ENCODE assay signal across 9 cellular contexts in the genomic region with DNA sequence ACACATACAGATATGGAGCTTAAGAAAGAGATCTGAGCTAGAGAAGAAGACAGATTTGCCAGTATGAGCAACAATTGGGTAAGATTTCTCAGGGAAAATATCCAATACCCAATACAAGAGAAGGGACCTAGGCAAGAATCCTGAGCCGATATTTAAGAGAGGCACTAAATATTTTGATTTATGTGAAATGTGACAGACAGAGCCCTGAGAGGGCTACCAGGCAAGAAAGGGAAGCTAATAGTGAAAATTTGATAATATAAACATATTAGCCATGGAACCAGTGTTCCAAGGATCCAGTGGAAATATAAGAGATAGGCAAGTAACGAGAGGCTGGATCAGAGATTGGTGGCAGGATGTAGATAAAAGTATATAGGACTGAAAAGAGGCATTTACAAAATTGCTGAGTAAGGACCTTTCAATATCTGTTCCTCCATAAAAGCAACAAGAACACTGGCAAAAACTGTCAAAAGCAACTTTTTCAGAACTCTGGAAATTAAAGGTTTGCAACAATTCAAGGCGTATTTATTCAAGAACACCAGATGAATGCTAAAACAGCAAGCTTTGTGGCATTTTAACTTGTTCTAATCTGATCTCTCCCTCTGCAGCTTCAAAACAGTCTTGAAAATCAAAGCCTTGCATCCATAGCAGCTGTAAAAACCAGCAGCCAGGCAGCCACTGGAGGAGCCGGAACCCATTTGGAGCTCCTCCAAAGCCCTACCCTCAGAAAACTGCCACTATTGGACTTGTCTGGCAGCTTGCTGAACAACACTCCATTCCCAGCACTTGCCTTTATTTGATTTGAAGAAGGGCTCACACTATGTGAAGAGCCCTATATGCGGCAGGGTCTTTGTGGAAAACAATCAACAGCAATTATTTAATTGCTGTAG. TPM values are rescaled to one million over a fixed set of nuclear protein-coding genes. Genes with fewer than 3 reads are reported as not detected.
DNase-seq lines count a peak whose midpoint lies in the region; ATAC-seq, FAIRE-seq and TF ChIP-seq lines count a peak whose summit lies in the region.
"Had no signal": no experiment of that assay in that cellular context is flagged by ENCODE, and none has a peak within 500 bp of the region (broad histone marks: within the 10 kb centered on the region; RNA-seq: fewer than 3 reads in every experiment).

No MANE protein-coding gene starts in this region.

- peaks cover 10% of the 10 kb centered on the region for H3K9me3 ChIP-seq in Loucy (ENCODE audit: insufficient read depth, low read depth, low read length)
- peaks cover 12% of the 10 kb centered on the region for H3K9me3 ChIP-seq in GM12878 (replicated peaks; ENCODE audit: control insufficient read depth, insufficient read depth, low read length)
- H3K9me3 ChIP-seq in lung (ENCODE audit: control insufficient read depth in 2 of 2, insufficient read depth in 1 of 2, low read length in 1 of 2), result no peaks in the 10 kb centered on the region

- H3K4me2 ChIP-seq in Loucy (ENCODE audit: low read depth, low read length, poor library complexity, severe bottlenecking), result peak overlapping the region; percentile 46
- no peak overlapping the region for H3K4me2 ChIP-seq in GM12878 (ENCODE audit: control insufficient read depth, insufficient read depth)

- H3K4me1 ChIP-seq in ACC112 (ENCODE audit: control insufficient read depth, insufficient read depth, low read length, unreplicated experiment), result peaks cover 53% of the 10 kb centered on the region
- peaks cover 53% of the 10 kb centered on the region for H3K4me1 ChIP-seq in Loucy (ENCODE audit: insufficient read depth, low read length, poor library complexity, severe bottlenecking)
- peaks cover 25% of the 10 kb centered on the region for H3K4me1 ChIP-seq in GM12878 (ENCODE audit: control insufficient read depth, insufficient read depth, low read length)
- peaks cover 1 to 17% of the 10 kb centered on the region in 2 donors for H3K4me1 ChIP-seq in lung (ENCODE audit: control insufficient read depth in 2 of 2, insufficient read depth in 2 of 2, low read length in 2 of 2)

- RAD21 ChIA-PET in GM12878 (lab: Charles Lee; ENCODE audit: unreplicated experiment), result interaction anchor here (1.1 to 1.5 kb wide), 3 partner anchors 17 to 165 kb away, joined by 3 to 7 read pairs (median 6); a partner anchor contains a TSS

- TF ChIP-seq POLR2A in GM12878 (IDR thresholded peaks at IDR 0.05; ENCODE audit: low read depth, low read length), result no peak

- H3K27me3 ChIP-seq in ACC112 (ENCODE audit: insufficient read depth, low read length) (no peaks in the 10 kb centered on the region), Loucy (ENCODE audit: insufficient read depth, low read length, poor library complexity, severe bottlenecking) (no peaks in the 10 kb centered on the region), GM12878 (replicated peaks in 1 of 2; ENCODE audit: control insufficient read depth in 2 of 2, insufficient read depth in 2 of 2, low read length in 1 of 2) (no peaks in the 10 kb centered on the region), lung (ENCODE audit: control insufficient read depth, insufficient read depth) (no peaks in the 10 kb centered on the region)

- CTCF ChIA-PET in GM12878 (lab: Yijun Ruan, JAX), result interaction anchor here (1.1 to 1.5 kb wide), 2 partner anchors 12 to 165 kb away, joined by 4 to 6 read pairs; a partner anchor contains a TSS

- H4K20me1 ChIP-seq in Loucy (ENCODE audit: insufficient read depth, low read length, poor library complexity, severe bottlenecking) (peaks cover 71% of the 10 kb centered on the region), GM12878 (ENCODE audit: control insufficient read depth, insufficient read depth) (no peaks in the 10 kb centered on the region)

- no peak for TF ChIP-seq EP300 in GM12878 (IDR thresholded peaks at IDR 0.05; ENCODE audit: borderline replicate concordance in 1 of 2, control insufficient read depth in 1 of 2, low read depth in 2 of 2, low read length in 2 of 2)

- H3K36me3 ChIP-seq in ACC112 (ENCODE audit: insufficient read depth, low read length), result peaks cover 9% of the 10 kb centered on the region
- H3K36me3 ChIP-seq in Loucy (ENCODE audit: insufficient read depth, low read length), result no peaks in the 10 kb centered on the region
- H3K36me3 ChIP-seq in GM12878 (ENCODE audit: control insufficient read depth in 2 of 2, insufficient read depth in 2 of 2, low read length in 1 of 2), result no peaks in the 10 kb centered on the region
- no peaks in the 10 kb centered on the region for H3K36me3 ChIP-seq in lung (ENCODE audit: control insufficient read depth in 2 of 2, insufficient read depth in 2 of 2, low read length in 2 of 2)

- H3K4me3 ChIP-seq in ACC112 (ENCODE audit: low read depth, low read length) (0 out of 2 replicates have a peak overlapping the region, but pooled peaks have one; percentile 11), Loucy (ENCODE audit: low read length, poor library complexity, severe bottlenecking) (no peak overlapping the region), GM12878 (no peak overlapping the region), lung (no peak overlapping the region)

- POLR2A ChIA-PET in GM12878 (lab: Charles Lee), result interaction anchor here (1.1 kb wide), 1 partner anchor 13 kb away, joined by 4 read pairs; no protein-coding TSS in a partner anchor

- TF ChIP-seq CTCF in Loucy (conservative IDR thresholded peaks at IDR 0.05; ENCODE audit: low read length), result no peak
- TF ChIP-seq CTCF in GM12878 (IDR thresholded peaks at IDR 0.05 in 2 of 3, conservative IDR thresholded peaks at IDR 0.05 in 1 of 3; ENCODE audit: control insufficient read depth in 2 of 3, extremely low read depth in 1 of 3, insufficient read depth in 1 of 3, low read depth in 3 of 3, low read length in 3 of 3), result no peak
- TF ChIP-seq CTCF in lung (IDR thresholded peaks at IDR 0.05; ENCODE audit: control extremely low read depth, extremely low read depth), result no peak

- FAIRE-seq in GM12878 (lab: Jason Lieb, UNC), result no peak

- BruUV-seq in GM12878 (replicated peaks; lab: Mats Ljungman, UMichigan), result no TSS peak

- ATAC-seq in GM12878 (no peak), lung (ENCODE audit: insufficient read depth, low FRiP score) (no peak)
- no peak for ATAC-seq in natural killer cell treated with Interleukin-12 subunit alpha and Interleukin-12 subunit beta and Interleukin-15 and Interleukin-18, amount 100 ng/mL, for 72 hours

- H2AFZ ChIP-seq in ACC112 (ENCODE audit: low read length, unreplicated experiment), result no peak overlapping the region
- H2AFZ ChIP-seq in Loucy (ENCODE audit: low read length), result no peak overlapping the region
- no peak overlapping the region for H2AFZ ChIP-seq in GM12878 (ENCODE audit: control insufficient read depth, low read depth, low read length)

- H3K4me3 Mint-ChIP-seq in natural killer cell treated with Interleukin-12 subunit alpha and Interleukin-12 subunit beta and Interleukin-15 and Interleukin-18, amount 100 ng/mL, for 72 hours, result no peak overlapping the region
- H3K4me3 Mint-ChIP-seq: activated naive CD4-positive, alpha-beta T cell treated with anti-CD3 and anti-CD28 coated beads, Interleukin-2, amount 50 U/mL, for 24 hours had no signal

- H3K79me2 ChIP-seq in ACC112 (ENCODE audit: control insufficient read depth, insufficient read depth, low read length, unreplicated experiment) (peaks cover 83% of the 10 kb centered on the region), Loucy (ENCODE audit: insufficient read depth, low read length) (peaks cover 93% of the 10 kb centered on the region), GM12878 (ENCODE audit: control insufficient read depth, insufficient read depth, low read length) (peaks cover 74% of the 10 kb centered on the region)

- peaks cover 16 to 34% of the 10 kb centered on the region in 2 donors for H3K4me1 Mint-ChIP-seq in natural killer cell treated with Interleukin-12 subunit alpha and Interleukin-12 subunit beta and Interleukin-15 and Interleukin-18, amount 100 ng/mL, for 72 hours (ENCODE audit: low read depth in 2 of 2)

- DNase-seq in GM12878 (ENCODE audit: low read depth, low spot score) (no peak), lung (ENCODE audit: low spot score) (peak; percentile 39), HK-2 (ENCODE audit: unreplicated experiment) (no peak), KG1 (lab: John Stamatoyannopoulos, UW) (no peak), COLO829 (ENCODE audit: low spot score) (no peak)
- DNase-seq in natural killer cell treated with Interleukin-12 subunit alpha and Interleukin-12 subunit beta and Interleukin-15 and Interleukin-18, amount 100 ng/mL, for 72 hours (ENCODE audit: low spot score), result no peak

- H3K9me2 ChIP-seq in Loucy (replicated peaks; ENCODE audit: low read depth, low read length), result no peaks in the 10 kb centered on the region

- H3K9me3 Mint-ChIP-seq in natural killer cell treated with Interleukin-12 subunit alpha and Interleukin-12 subunit beta and Interleukin-15 and Interleukin-18, amount 100 ng/mL, for 72 hours, result peaks cover 9% of the 10 kb centered on the region

- peak overlapping the region in 1 of 2 donors; percentile 60 for H3K27ac Mint-ChIP-seq in natural killer cell treated with Interleukin-12 subunit alpha and Interleukin-12 subunit beta and Interleukin-15 and Interleukin-18, amount 100 ng/mL, for 72 hours
- H3K27ac Mint-ChIP-seq: activated naive CD4-positive, alpha-beta T cell treated with anti-CD3 and anti-CD28 coated beads, Interleukin-2, amount 50 U/mL, for 24 hours had no signal

- H3K27me3 Mint-ChIP-seq in natural killer cell treated with Interleukin-12 subunit alpha and Interleukin-12 subunit beta and Interleukin-15 and Interleukin-18, amount 100 ng/mL, for 72 hours, result no peaks in the 10 kb centered on the region
- H3K27me3 Mint-ChIP-seq: activated naive CD4-positive, alpha-beta T cell treated with anti-CD3 and anti-CD28 coated beads, Interleukin-2, amount 50 U/mL, for 24 hours had no signal

- TF ChIP-seq RAD21 in GM12878 (IDR thresholded peaks at IDR 0.05; ENCODE audit: insufficient read depth, low read depth, low read length), result no peak

- H3F3A ChIP-seq in Loucy (ENCODE audit: low read depth), result no peaks in the 10 kb centered on the region

- H3K9ac ChIP-seq in Loucy (ENCODE audit: low read depth, low read length, poor library complexity, severe bottlenecking) (no peak overlapping the region), GM12878 (ENCODE audit: control insufficient read depth, insufficient read depth, low read length) (no peak overlapping the region)

- 97% methylated on average over 5 of the region's 5 CpGs for WGBS in GM12878 (ENCODE audit: insufficient coverage, insufficient replicate concordance, low lambda C conversion rate, missing lambda C conversion rate)
- WGBS in lung, 2 donors, result 72 to 76% methylated on average over 5 of the region's 5 CpGs

- intact Hi-C loops in GM12878 (cut with micrococcal nuclease; ENCODE audit: unreplicated experiment), result no loop called here

- peaks cover 15% of the 10 kb centered on the region for H3K36me3 Mint-ChIP-seq in natural killer cell treated with Interleukin-12 subunit alpha and Interleukin-12 subunit beta and Interleukin-15 and Interleukin-18, amount 100 ng/mL, for 72 hours

- in situ Hi-C loops in GM12878 (cut with MboI), result no loop called here

- SMC1A ChIA-PET in GM12878 (lab: Charles Lee; ENCODE audit: uncharacterized antibody, unreplicated experiment), result interaction anchor here (0.6 to 3.3 kb wide), 10 partner anchors 8 to 87 kb away, joined by 3 to 14 read pairs (median 5); no protein-coding TSS in a partner anchor

- H3K27ac ChIP-seq in ACC112 (ENCODE audit: low read depth, low read length) (no peak overlapping the region), GM12878 (ENCODE audit: control insufficient read depth, insufficient read depth) (peak overlapping the region; percentile 45; the same call in 1 of the 2 replicates), lung (ENCODE audit: low read depth in 1 of 2, low read length in 1 of 2) (no peak overlapping the region)

RNA-seq across cellular contexts. Expression of gene REV3L, which starts 58.8 kb away (rescaled TPM):
- total RNA-seq in GM12878 (2013; cell fraction: nucleolus; rRNA removed), result 133 and 149 TPM in 2 replicates
- total RNA-seq in GM12878 (2014; rRNA removed) (24.9 and 32.5 TPM in 2 replicates), GM12878 (2014; rRNA removed; fragmentation: Illumina TruSeq; extraction: Trizol) (29.3 and 30.1 TPM in 2 replicates), GM12878 (2021) (18.9 and 20.4 TPM in 2 replicates), lung (10 to 100 TPM; 26.5 to 91.4 TPM)
- polyA plus RNA-seq in GM12878 (2011; ENCODE audit: low read depth), result 6.9 TPM
- polyA plus RNA-seq in GM12878 (2011; rRNA removed) (33.6 and 46.9 TPM in 2 replicates), GM12878 (2014; fragmentation: Illumina TruSeq; extraction: Trizol) (22.2 and 24.2 TPM in 2 replicates), GM12878 (2014; fragmentation: Nextera tagmentation; extraction: Ambion mirVana) (1 to 10 TPM; 7.6 to 8.6 TPM), GM12878 (2014; rRNA removed) (13.6 and 17.9 TPM in 2 replicates), GM12878 (2016; fragmentation: Nextera tagmentation; extraction: Ambion mirVana) (10 to 100 TPM; 20.9 to 22.5 TPM), lung (10 to 100 TPM in 1 of 2 donors, 1 to 10 TPM in 1; 8.8 to 13.1 TPM)
- polyA plus RNA-seq in GM12878 (2011; cell fraction: cytosol; rRNA removed), result 12.9 and 13.8 TPM in 2 replicates
- 24.7 and 30.4 TPM in 2 replicates for polyA plus RNA-seq in GM12878 (2011; cell fraction: nucleus; rRNA removed)
- 8.3 and 11.5 TPM in 2 replicates for polyA plus RNA-seq in GM12878 (2012)
- polyA minus RNA-seq in GM12878 (2011; rRNA and poly(A)+ RNA removed), result 43.9 and 57.9 TPM in 2 replicates
- polyA minus RNA-seq in GM12878 (2011; cell fraction: cytosol; rRNA and poly(A)+ RNA removed), result 21.4 and 26.6 TPM in 2 replicates
- 42.3 and 68.2 TPM in 2 replicates for polyA minus RNA-seq in GM12878 (2011; cell fraction: nucleus; rRNA and poly(A)+ RNA removed)
- total RNA-seq in natural killer cell treated with Interleukin-12 subunit alpha and Interleukin-12 subunit beta and Interleukin-15 and Interleukin-18, amount 100 ng/mL, for 72 hours, result 10 to 100 TPM; 12.8 to 31.0 TPM
